In genomic region chr5:78985407-78986223, GRCh38 we compare ENCODE assay signal across 8 cellular contexts. TPM values are rescaled to one million over a fixed set of nuclear protein-coding genes. Genes with fewer than 3 reads are reported as not detected.
A peak's percentile ranks its signal among the peaks of the same experiment; 100 is the strongest.
DNase-seq lines count a peak whose midpoint lies in the region; ATAC-seq and TF ChIP-seq lines count a peak whose summit lies in the region.

No MANE protein-coding gene starts in this region.

- H3K27me3 Mint-ChIP-seq in CD8-positive, alpha-beta T cell (ENCODE audit: low read depth) = no peaks in the 10 kb centered on the region

- peak overlapping the region; percentile 88 for H3K4me3 Mint-ChIP-seq in CD8-positive, alpha-beta T cell

- WGBS in psoas muscle, 3 donors = 1 to 2% (median 2%) methylated on average over 25 to 27 of the region's 27 CpGs

- peaks cover 28% of the 10 kb centered on the region for H3K4me1 Mint-ChIP-seq in CD8-positive, alpha-beta T cell (ENCODE audit: low read depth)

- H3K4me3 ChIP-seq in CD8-positive, alpha-beta T cell (ENCODE audit: low read depth, low read length) = peak overlapping the region; percentile 54
- H3K4me3 ChIP-seq in psoas muscle = peak overlapping the region; percentile 94

- H3K27me3 ChIP-seq in CD8-positive, alpha-beta T cell (ENCODE audit: insufficient read depth, low read length) = no peaks in the 10 kb centered on the region
- no peaks in the 10 kb centered on the region for H3K27me3 ChIP-seq in psoas muscle (ENCODE audit: insufficient read depth in 3 of 3, low read length in 2 of 3)

- peak overlapping the region; percentile 94 for H3K27ac Mint-ChIP-seq in CD8-positive, alpha-beta T cell
- H3K27ac Mint-ChIP-seq in activated naive CD4-positive, alpha-beta T cell treated with anti-CD3 and anti-CD28 coated beads, Interleukin-2, amount 50 U/mL, for 72 hours = peak overlapping the region; percentile 92 to 98

- peak overlapping the region; percentile 40 for H3K27ac ChIP-seq in CD8-positive, alpha-beta T cell (ENCODE audit: low read depth, low read length)
- H3K27ac ChIP-seq in psoas muscle = peak overlapping the region; percentile 96

- peaks cover 8% of the 10 kb centered on the region for H3K36me3 Mint-ChIP-seq in CD8-positive, alpha-beta T cell
- H3K36me3 Mint-ChIP-seq in activated naive CD4-positive, alpha-beta T cell treated with anti-CD3 and anti-CD28 coated beads, Interleukin-2, amount 50 U/mL, for 72 hours = peaks cover 0 to 5% of the 10 kb centered on the region in 2 donors

- CTCF ChIA-PET in CD8-positive, alpha-beta T cell (lab: Charles Lee) = interaction anchor here (0.7 to 4.1 kb wide), 6 partner anchors 15 to 521 kb away, joined by 3 to 25 read pairs (median 8); no protein-coding TSS in a partner anchor

- no peaks in the 10 kb centered on the region for H3K9me3 ChIP-seq in CD8-positive, alpha-beta T cell (ENCODE audit: low read length)
- H3K9me3 ChIP-seq in psoas muscle = no peaks in the 10 kb centered on the region

- H3K9me3 Mint-ChIP-seq in CD8-positive, alpha-beta T cell = no peaks in the 10 kb centered on the region
- no peaks in the 10 kb centered on the region for H3K9me3 Mint-ChIP-seq in activated naive CD4-positive, alpha-beta T cell treated with anti-CD3 and anti-CD28 coated beads, Interleukin-2, amount 50 U/mL, for 72 hours

- peak in 6 of 7 experiments; percentile 12 to 53 (median 50) for DNase-seq in CD8-positive, alpha-beta T cell
- DNase-seq in SHP77 treated with DMSO at 0.1 percent for 48 hours (lab: John Stamatoyannopoulos, UW) = peak; percentile 66
- peak; percentile 47 to 77 for DNase-seq in activated naive CD4-positive, alpha-beta T cell treated with anti-CD3 and anti-CD28 coated beads, Interleukin-2, amount 50 U/mL, for 72 hours (ENCODE audit: low spot score in 2 of 2)
- peak; percentile 39 for DNase-seq in left cardiac atrium
- DNase-seq in psoas muscle = peak; percentile 18 to 54
- DNase-seq in DMS153 (lab: John Stamatoyannopoulos, UW) = no peak

- ATAC-seq in CD8-positive, alpha-beta T cell = peak; percentile 34
- ATAC-seq in GM19452 (IDR thresholded peaks at IDR 0.05; ENCODE audit: unreplicated experiment) (peak; percentile 51), HG03558 (IDR thresholded peaks at IDR 0.05; ENCODE audit: extremely low read depth, unreplicated experiment) (peak; percentile 28), left cardiac atrium (peak; percentile 8 to 37), psoas muscle (peak; percentile 37 to 63 (median 58))
- peak; percentile 82 to 86 for ATAC-seq in activated naive CD4-positive, alpha-beta T cell treated with anti-CD3 and anti-CD28 coated beads, Interleukin-2, amount 50 U/mL, for 72 hours

- no peaks in the 10 kb centered on the region for H3K36me3 ChIP-seq in CD8-positive, alpha-beta T cell (ENCODE audit: insufficient read depth, low read length)
- no peaks in the 10 kb centered on the region for H3K36me3 ChIP-seq in psoas muscle (ENCODE audit: insufficient read depth in 1 of 2, low read depth in 1 of 2)

- peaks cover 14% of the 10 kb centered on the region for H3K4me1 ChIP-seq in CD8-positive, alpha-beta T cell (ENCODE audit: insufficient read depth, low read length)
- H3K4me1 ChIP-seq in psoas muscle = peaks cover 16% of the 10 kb centered on the region

- POLR2A ChIA-PET in CD8-positive, alpha-beta T cell (lab: Charles Lee) = interaction anchor here (1.2 to 3.1 kb wide), 5 partner anchors 9 to 625 kb away, joined by 3 to 15 read pairs (median 9); partner anchors contain the start of genes JMY and SCAMP1

- TF ChIP-seq CTCF in CD8-positive, alpha-beta T cell (IDR thresholded peaks at IDR 0.05) = no peak
- TF ChIP-seq CTCF in psoas muscle (IDR thresholded peaks at IDR 0.05) = no peak

- intact Hi-C loops in CD8-positive, alpha-beta T cell (cut with DNase I, micrococcal nuclease) = loop anchor here (1.0 to 10.0 kb wide), 6 partner anchors 33 to 1491 kb away; partner anchors contain the start of genes JMY (in 2 of the 2), WDR41 (in 2 of the 2) and AP3B1 (in 1 of the 2)
- intact Hi-C loops in left cardiac atrium (cut with DNase I) (no loop called here), psoas muscle (cut with DNase I) (no loop called here)

RNA-seq across cellular contexts. Expression of gene ARSB, which starts 0.5 kb away (rescaled TPM):
- total RNA-seq in CD8-positive, alpha-beta T cell = 1 to 10 TPM; 4.6 to 4.8 TPM
- total RNA-seq in activated naive CD4-positive, alpha-beta T cell treated with anti-CD3 and anti-CD28 coated beads, Interleukin-2, amount 50 U/mL, for 72 hours = 1 to 10 TPM; 5.0 to 8.2 TPM
- 10 to 100 TPM; 10.5 to 10.6 TPM for total RNA-seq in left cardiac atrium
- total RNA-seq in psoas muscle = 1 to 10 TPM; 3.6 to 6.5 (median 5.3) TPM
- polyA plus RNA-seq in psoas muscle = 1 to 10 TPM; 1.3 to 3.2 (median 1.5) TPM

Comparison
In these comparisons a context has a peak if more than half of its experiments do, and no peak if none do; other contexts are left out.
1. ATAC-seq: peak in every context shown above with its lines; median percentile 84 in activated naive CD4-positive, alpha-beta T cell treated with anti-CD3 and anti-CD28 coated beads, Interleukin-2, amount 50 U/mL, for 72 hours; 58 in psoas muscle; 51 in GM19452; 34 in CD8-positive, alpha-beta T cell; 28 in HG03558; 22 in left cardiac atrium.
2. intact Hi-C loops: an anchor here in CD8-positive, alpha-beta T cell (1.0 to 10.0 kb wide); none called in left cardiac atrium and psoas muscle.